ENCODE assay signal across 15 cellular contexts in genomic region chr1:13792429-13792828, GRCh38.
DNase-seq lines count a peak whose midpoint lies in the region; ATAC-seq and TF ChIP-seq lines count a peak whose summit lies in the region.
"Had no signal": no experiment of that assay in that cellular context is flagged by ENCODE, and none has a peak within 500 bp of the region (broad histone marks: within the 10 kb centered on the region; RNA-seq: fewer than 3 reads in every experiment).

No MANE protein-coding gene starts in this region.

- peak overlapping the region in 11 of 12 donors; percentile 10 to 77 (median 50) for H3K27ac ChIP-seq in heart left ventricle

- ATAC-seq in heart left ventricle: peak; percentile 34 to 68 (median 58)
- ATAC-seq: PC-3 had no signal

- WGBS in heart left ventricle, 4 donors: 72 to 84% (median 79%) methylated on average over 6 of the region's 6 CpGs

- H3K4me3 ChIP-seq in heart left ventricle (no peak overlapping the region), skeletal muscle cell (ENCODE audit: low read depth, low read length) (no peak overlapping the region)

- DNase-seq in GM04504 (ENCODE audit: low read depth) (peak; percentile 71), astrocyte of the hippocampus (ENCODE audit: low read depth, low spot score) (peak; percentile 70), heart left ventricle (no peak), skeletal muscle cell (ENCODE audit: low read depth) (peak; percentile 16), amniotic stem cell (lab: John Stamatoyannopoulos, UW) (no peak), dedifferentiated amniotic fluid mesenchymal stem cell (ENCODE audit: extremely low spot score) (no peak), SW480 (ENCODE audit: low spot score) (no peak), posterior cingulate gyrus (no peak)
- DNase-seq: activated T-cell treated with anti-CD3 and anti-CD28 coated beads, Interleukin-2, amount 50 U/mL, for 1 hour; CD4-positive, CD25-positive, alpha-beta regulatory T cell; GDM1; NCI-H1092 treated with DMSO at 0.1 percent for 48 hours; NCI-H446; PC-3; T-helper 1 cell had no signal

- H3K27me3 ChIP-seq in heart left ventricle: no peaks in the 10 kb centered on the region

- intact Hi-C loops in heart left ventricle (cut with DNase I) (loop anchor here in 3 of 10 donors (2.0 to 5.0 kb wide), 3 partner anchors 40 to 45 kb away; no protein-coding TSS in a partner anchor), posterior cingulate gyrus (cut with DNase I) (no loop called here)

- TF ChIP-seq CTCF in heart left ventricle (IDR thresholded peaks at IDR 0.05): no peak

- H3K9me3 ChIP-seq in heart left ventricle: no peaks in the 10 kb centered on the region

- TF ChIP-seq POLR2A in heart left ventricle (IDR thresholded peaks at IDR 0.05): no peak

- H3K36me3 ChIP-seq in heart left ventricle: peaks cover 0 to 56% (median 21%) of the 10 kb centered on the region in 9 donors

- H3K4me1 ChIP-seq in heart left ventricle: peaks cover 0 to 29% (median 6%) of the 10 kb centered on the region in 12 donors

Comparison
In these comparisons a context has a peak if more than half of its experiments do, and no peak if none do; other contexts are left out.
1. DNase-seq: peak in GM04504 (single experiment), astrocyte of the hippocampus (single experiment) and skeletal muscle cell (single experiment); none in heart left ventricle (0 of 5), amniotic stem cell (single experiment), dedifferentiated amniotic fluid mesenchymal stem cell (single experiment), SW480 (single experiment) and posterior cingulate gyrus (0 of 10).